ENCODE assay signal across 1 cellular context in the genomic region with DNA sequence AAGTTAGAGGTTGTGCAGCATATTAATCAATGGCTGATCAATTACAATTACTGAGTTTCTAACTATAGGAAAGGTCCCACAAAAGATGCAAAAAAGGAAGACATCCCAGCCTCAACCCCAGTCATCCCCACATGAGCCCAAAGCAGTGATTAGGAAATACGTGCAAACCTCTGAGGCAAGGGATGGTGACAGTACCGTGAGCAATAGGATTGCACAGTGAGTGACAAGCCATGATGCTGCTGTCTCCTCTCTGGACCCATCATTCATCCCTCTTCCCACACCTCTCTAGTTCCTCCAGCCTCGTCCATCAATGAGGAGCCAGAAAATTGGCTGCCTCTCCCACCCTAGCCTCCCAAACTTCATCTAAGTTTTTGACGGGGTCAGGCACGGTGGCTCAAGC.
TF ChIP-seq lines count a peak whose summit lies in the region.

No MANE protein-coding gene starts in this region.

TF ChIP-seq in GM12878, 131 proteins besides CTCF, POLR2A, EP300 and RAD21:
- TF ChIP-seq RAD51 (IDR thresholded peaks at IDR 0.05) (no peak), HDAC6 (IDR thresholded peaks at IDR 0.05; ENCODE audit: unreplicated experiment) (no peak), BCL3 (IDR thresholded peaks at IDR 0.05; ENCODE audit: borderline replicate concordance, insufficient read depth, low read depth, low read length, poor library complexity, severe bottlenecking) (peak; percentile 87)
- TF ChIP-seq, protein P1, sequence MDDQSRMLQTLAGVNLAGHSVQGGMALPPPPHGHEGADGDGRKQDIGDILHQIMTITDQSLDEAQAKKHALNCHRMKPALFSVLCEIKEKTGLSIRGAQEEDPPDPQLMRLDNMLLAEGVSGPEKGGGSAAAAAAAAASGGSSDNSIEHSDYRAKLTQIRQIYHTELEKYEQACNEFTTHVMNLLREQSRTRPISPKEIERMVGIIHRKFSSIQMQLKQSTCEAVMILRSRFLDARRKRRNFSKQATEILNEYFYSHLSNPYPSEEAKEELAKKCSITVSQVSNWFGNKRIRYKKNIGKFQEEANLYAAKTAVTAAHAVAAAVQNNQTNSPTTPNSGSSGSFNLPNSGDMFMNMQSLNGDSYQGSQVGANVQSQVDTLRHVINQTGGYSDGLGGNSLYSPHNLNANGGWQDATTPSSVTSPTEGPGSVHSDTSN (IDR thresholded peaks at IDR 0.05; ENCODE audit: insufficient replicate concordance, low read depth, low read length) = peak; percentile 9
